1 cellular context compared by ENCODE assay signal in the genomic region with DNA sequence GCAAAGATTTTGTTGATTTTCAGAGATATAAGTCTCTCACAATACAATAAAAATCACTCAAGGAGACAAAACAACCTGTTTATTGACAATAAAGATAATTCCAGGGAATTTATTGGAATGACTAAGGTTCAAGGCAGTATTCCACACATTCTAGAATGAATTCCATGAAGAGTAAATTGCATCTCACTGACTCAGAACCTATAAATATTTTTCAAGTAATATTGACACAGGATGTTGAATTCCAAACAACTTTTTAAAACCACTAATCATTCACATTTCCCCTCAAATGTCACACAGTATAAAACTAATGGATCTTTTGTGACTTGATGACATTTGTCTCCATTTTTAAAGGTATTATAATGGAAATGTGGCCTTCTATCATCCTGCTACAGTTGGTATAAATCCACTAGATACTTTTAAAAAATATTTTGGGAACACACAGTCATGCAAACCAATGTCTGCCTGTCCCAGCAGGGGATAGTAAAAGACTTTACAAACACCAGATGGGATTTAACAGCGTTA.
A peak's percentile ranks its signal among the peaks of the same experiment; 100 is the strongest.
TF ChIP-seq lines count a peak whose summit lies in the region.

No MANE protein-coding gene starts in this region.

TF ChIP-seq in SK-N-SH, 30 proteins besides CTCF, POLR2A, EP300 and RAD21 (continued from another document):
- TF ChIP-seq RCOR1 (IDR thresholded peaks at IDR 0.05; ENCODE audit: low read length) (no peak), TCF12 (IDR thresholded peaks at IDR 0.05) (peak; percentile 51)
